ENCODE assay signal across 1 cellular context in the genomic region with DNA sequence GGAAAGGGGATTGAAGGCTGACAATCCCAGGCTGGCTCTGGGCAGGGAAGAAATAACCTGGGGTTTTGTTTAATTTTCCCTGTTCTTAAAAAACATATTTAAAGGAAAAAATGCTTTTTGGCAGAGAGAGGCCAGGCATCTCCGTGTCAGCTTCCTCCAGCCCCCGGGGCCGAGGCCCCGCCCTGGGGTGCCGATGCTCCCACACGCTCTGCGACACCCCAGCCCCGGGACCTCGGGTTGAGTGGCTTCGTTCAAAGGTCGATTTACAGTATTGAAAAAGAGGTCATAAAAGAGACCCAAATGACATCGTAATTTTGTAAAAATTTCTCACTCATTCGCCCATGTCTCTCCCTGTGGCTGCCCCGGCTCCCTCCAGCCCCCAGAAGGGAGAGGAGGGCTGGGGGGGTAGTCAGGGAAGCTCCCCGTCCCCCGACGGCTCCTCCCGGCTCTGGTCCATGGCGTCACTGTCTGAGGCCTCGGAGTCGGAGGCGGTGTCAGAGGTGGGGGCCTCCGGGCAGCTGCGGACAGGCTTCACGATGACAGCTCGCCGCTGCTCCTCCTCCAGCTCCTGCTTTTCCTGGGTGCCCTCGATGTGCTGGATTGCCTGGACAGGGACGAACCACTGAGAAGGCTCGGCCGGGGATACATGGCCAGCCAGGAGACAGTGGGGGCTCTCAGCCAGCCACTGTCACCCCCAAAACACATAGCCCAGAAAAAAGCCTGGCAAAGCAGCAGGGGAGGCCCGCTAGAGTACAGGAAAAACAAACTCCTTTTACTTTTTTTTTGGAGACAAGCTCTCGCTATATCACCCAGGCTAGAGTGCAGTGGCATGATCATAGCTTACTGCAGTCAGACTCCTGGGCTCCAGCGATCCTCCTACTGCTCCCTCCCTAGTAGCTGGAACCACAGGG.
TF ChIP-seq lines count a peak whose summit lies in the region.

No MANE protein-coding gene starts in this region.

TF ChIP-seq in K562, 482 proteins besides CTCF, POLR2A, EP300 and RAD21:
- no peak for TF ChIP-seq NFE2L1 (tag; IDR thresholded peaks at IDR 0.05; ENCODE audit: borderline replicate concordance, low read depth)
- TF ChIP-seq, protein P1, sequence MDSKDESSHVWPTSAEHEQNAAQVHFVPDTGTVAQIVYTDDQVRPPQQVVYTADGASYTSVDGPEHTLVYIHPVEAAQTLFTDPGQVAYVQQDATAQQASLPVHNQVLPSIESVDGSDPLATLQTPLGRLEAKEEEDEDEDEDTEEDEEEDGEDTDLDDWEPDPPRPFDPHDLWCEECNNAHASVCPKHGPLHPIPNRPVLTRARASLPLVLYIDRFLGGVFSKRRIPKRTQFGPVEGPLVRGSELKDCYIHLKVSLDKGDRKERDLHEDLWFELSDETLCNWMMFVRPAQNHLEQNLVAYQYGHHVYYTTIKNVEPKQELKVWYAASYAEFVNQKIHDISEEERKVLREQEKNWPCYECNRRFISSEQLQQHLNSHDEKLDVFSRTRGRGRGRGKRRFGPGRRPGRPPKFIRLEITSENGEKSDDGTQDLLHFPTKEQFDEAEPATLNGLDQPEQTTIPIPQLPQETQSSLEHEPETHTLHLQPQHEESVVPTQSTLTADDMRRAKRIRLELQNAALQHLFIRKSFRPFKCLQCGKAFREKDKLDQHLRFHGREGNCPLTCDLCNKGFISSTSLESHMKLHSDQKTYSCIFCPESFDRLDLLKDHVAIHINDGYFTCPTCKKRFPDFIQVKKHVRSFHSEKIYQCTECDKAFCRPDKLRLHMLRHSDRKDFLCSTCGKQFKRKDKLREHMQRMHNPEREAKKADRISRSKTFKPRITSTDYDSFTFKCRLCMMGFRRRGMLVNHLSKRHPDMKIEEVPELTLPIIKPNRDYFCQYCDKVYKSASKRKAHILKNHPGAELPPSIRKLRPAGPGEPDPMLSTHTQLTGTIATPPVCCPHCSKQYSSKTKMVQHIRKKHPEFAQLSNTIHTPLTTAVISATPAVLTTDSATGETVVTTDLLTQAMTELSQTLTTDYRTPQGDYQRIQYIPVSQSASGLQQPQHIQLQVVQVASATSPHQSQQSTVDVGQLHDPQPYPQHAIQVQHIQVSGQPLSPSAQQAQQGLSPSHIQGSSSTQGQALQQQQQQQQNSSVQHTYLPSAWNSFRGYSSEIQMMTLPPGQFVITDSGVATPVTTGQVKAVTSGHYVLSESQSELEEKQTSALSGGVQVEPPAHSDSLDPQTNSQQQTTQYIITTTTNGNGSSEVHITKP (IDR thresholded peaks at IDR 0.05; ENCODE audit: partially characterized antibody): peak; percentile 70
- TF ChIP-seq KLF16 (IDR thresholded peaks at IDR 0.05): no peak
